In the genomic region with DNA sequence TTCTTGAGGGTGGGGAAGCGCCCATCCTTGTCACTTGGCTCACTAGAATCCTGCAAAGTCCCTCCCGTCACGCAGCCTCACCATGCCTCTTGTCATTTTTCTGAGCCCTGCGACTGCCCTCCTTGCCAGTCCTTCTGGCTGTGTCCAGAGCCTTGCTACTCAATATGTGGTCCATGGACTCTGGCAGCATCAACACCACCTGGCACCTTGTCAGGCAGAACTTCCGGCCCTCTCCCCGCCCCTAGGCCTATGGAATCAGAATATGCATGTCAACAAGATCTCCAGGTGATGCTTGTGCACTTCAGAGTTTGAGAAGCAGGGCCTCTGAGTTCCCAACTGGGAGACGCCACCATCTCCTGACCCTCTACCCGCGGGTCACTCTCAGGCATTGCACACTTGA, we compare ENCODE assay signal across 3 cellular contexts.
TF ChIP-seq lines count a peak whose summit lies in the region.

No MANE protein-coding gene starts in this region.

TF ChIP-seq in A549, 52 proteins besides CTCF, POLR2A, EP300 and RAD21:
- TF ChIP-seq HOXB13 (CRISPR knock-in tag; IDR thresholded peaks at IDR 0.05; ENCODE audit: low read depth) (no peak), HES2 (IDR thresholded peaks at IDR 0.05) (no peak), ZNF302 (CRISPR knock-in tag; IDR thresholded peaks at IDR 0.05) (no peak), RCOR1 (IDR thresholded peaks at IDR 0.05; ENCODE audit: low read depth, low read length) (no peak), MAX (IDR thresholded peaks at IDR 0.05) (no peak), USF2 (IDR thresholded peaks at IDR 0.05) (no peak), TP53 (CRISPR knock-in tag; IDR thresholded peaks at IDR 0.05) (no peak), FOSB (CRISPR knock-in tag; IDR thresholded peaks at IDR 0.05) (no peak), ESRRA (IDR thresholded peaks at IDR 0.05; ENCODE audit: borderline replicate concordance, low read length) (no peak)
- TF ChIP-seq, protein P1, sequence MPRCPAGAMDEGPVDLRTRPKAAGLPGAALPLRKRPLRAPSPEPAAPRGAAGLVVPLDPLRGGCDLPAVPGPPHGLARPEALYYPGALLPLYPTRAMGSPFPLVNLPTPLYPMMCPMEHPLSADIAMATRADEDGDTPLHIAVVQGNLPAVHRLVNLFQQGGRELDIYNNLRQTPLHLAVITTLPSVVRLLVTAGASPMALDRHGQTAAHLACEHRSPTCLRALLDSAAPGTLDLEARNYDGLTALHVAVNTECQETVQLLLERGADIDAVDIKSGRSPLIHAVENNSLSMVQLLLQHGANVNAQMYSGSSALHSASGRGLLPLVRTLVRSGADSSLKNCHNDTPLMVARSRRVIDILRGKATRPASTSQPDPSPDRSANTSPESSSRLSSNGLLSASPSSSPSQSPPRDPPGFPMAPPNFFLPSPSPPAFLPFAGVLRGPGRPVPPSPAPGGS (IDR thresholded peaks at IDR 0.05), result no peak

TF ChIP-seq in WTC11, 78 proteins besides CTCF, POLR2A, EP300 and RAD21:
- TF ChIP-seq NR1H2 (CRISPR knock-in tag; IDR thresholded peaks at IDR 0.05) (no peak), ESRRA (CRISPR knock-in tag; IDR thresholded peaks at IDR 0.05; ENCODE audit: borderline replicate concordance) (no peak), GRHL2 (CRISPR knock-in tag; IDR thresholded peaks at IDR 0.05; ENCODE audit: insufficient replicate concordance, severe bottlenecking) (no peak), CREM (CRISPR knock-in tag; IDR thresholded peaks at IDR 0.05) (no peak), JAZF1 (CRISPR knock-in tag; IDR thresholded peaks at IDR 0.05) (no peak), RORB (CRISPR knock-in tag; IDR thresholded peaks at IDR 0.05) (no peak), PRDM15 (CRISPR knock-in tag; IDR thresholded peaks at IDR 0.05) (no peak), CBFB (CRISPR knock-in tag; IDR thresholded peaks at IDR 0.05; ENCODE audit: low read depth) (no peak), FOXJ3 (CRISPR knock-in tag; IDR thresholded peaks at IDR 0.05; ENCODE audit: borderline replicate concordance) (no peak)
- TF ChIP-seq, protein P2, sequence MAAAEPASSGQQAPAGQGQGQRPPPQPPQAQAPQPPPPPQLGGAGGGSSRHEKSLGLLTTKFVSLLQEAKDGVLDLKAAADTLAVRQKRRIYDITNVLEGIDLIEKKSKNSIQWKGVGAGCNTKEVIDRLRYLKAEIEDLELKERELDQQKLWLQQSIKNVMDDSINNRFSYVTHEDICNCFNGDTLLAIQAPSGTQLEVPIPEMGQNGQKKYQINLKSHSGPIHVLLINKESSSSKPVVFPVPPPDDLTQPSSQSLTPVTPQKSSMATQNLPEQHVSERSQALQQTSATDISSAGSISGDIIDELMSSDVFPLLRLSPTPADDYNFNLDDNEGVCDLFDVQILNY (CRISPR knock-in tag; IDR thresholded peaks at IDR 0.05), result no peak
- TF ChIP-seq, protein P3, sequence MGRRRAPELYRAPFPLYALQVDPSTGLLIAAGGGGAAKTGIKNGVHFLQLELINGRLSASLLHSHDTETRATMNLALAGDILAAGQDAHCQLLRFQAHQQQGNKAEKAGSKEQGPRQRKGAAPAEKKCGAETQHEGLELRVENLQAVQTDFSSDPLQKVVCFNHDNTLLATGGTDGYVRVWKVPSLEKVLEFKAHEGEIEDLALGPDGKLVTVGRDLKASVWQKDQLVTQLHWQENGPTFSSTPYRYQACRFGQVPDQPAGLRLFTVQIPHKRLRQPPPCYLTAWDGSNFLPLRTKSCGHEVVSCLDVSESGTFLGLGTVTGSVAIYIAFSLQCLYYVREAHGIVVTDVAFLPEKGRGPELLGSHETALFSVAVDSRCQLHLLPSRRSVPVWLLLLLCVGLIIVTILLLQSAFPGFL (CRISPR knock-in tag; IDR thresholded peaks at IDR 0.05; ENCODE audit: borderline replicate concordance), result no peak
- TF ChIP-seq, protein P4, sequence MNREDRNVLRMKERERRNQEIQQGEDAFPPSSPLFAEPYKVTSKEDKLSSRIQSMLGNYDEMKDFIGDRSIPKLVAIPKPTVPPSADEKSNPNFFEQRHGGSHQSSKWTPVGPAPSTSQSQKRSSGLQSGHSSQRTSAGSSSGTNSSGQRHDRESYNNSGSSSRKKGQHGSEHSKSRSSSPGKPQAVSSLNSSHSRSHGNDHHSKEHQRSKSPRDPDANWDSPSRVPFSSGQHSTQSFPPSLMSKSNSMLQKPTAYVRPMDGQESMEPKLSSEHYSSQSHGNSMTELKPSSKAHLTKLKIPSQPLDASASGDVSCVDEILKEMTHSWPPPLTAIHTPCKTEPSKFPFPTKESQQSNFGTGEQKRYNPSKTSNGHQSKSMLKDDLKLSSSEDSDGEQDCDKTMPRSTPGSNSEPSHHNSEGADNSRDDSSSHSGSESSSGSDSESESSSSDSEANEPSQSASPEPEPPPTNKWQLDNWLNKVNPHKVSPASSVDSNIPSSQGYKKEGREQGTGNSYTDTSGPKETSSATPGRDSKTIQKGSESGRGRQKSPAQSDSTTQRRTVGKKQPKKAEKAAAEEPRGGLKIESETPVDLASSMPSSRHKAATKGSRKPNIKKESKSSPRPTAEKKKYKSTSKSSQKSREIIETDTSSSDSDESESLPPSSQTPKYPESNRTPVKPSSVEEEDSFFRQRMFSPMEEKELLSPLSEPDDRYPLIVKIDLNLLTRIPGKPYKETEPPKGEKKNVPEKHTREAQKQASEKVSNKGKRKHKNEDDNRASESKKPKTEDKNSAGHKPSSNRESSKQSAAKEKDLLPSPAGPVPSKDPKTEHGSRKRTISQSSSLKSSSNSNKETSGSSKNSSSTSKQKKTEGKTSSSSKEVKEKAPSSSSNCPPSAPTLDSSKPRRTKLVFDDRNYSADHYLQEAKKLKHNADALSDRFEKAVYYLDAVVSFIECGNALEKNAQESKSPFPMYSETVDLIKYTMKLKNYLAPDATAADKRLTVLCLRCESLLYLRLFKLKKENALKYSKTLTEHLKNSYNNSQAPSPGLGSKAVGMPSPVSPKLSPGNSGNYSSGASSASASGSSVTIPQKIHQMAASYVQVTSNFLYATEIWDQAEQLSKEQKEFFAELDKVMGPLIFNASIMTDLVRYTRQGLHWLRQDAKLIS (CRISPR knock-in tag; IDR thresholded peaks at IDR 0.05; ENCODE audit: borderline replicate concordance), result no peak

TF ChIP-seq in HepG2, 621 proteins besides CTCF, POLR2A, EP300 and RAD21:
- no peak for TF ChIP-seq AHR (CRISPR knock-in tag; IDR thresholded peaks at IDR 0.05)
- TF ChIP-seq RELA (CRISPR knock-in tag; IDR thresholded peaks at IDR 0.05), result no peak
- TF ChIP-seq FIP1L1 (IDR thresholded peaks at IDR 0.05; ENCODE audit: borderline replicate concordance, insufficient read depth, low read depth, low read length), result no peak
- TF ChIP-seq, protein P5, sequence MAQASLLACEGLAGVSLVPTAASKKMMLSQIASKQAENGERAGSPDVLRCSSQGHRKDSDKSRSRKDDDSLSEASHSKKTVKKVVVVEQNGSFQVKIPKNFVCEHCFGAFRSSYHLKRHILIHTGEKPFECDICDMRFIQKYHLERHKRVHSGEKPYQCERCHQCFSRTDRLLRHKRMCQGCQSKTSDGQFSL (CRISPR knock-in tag; IDR thresholded peaks at IDR 0.05), result no peak
- no peak for TF ChIP-seq DPF2 (CRISPR knock-in tag; IDR thresholded peaks at IDR 0.05; ENCODE audit: borderline replicate concordance, low read depth)
- TF ChIP-seq ZFAT (CRISPR knock-in tag; conservative IDR thresholded peaks at IDR 0.05), result no peak
- no peak for TF ChIP-seq ZNF768 (CRISPR knock-in tag; IDR thresholded peaks at IDR 0.05)
- no peak for TF ChIP-seq ZNF180 (CRISPR knock-in tag; IDR thresholded peaks at IDR 0.05; ENCODE audit: borderline replicate concordance, low read depth)
- TF ChIP-seq ZBTB21 (CRISPR knock-in tag; IDR thresholded peaks at IDR 0.05), result no peak
- TF ChIP-seq HIVEP1 (CRISPR knock-in tag; IDR thresholded peaks at IDR 0.05), result no peak
- TF ChIP-seq ZNF224 (CRISPR knock-in tag; IDR thresholded peaks at IDR 0.05), result no peak
- no peak for TF ChIP-seq PTBP1 (IDR thresholded peaks at IDR 0.05; ENCODE audit: low read depth, low read length, poor library complexity, severe bottlenecking)
- TF ChIP-seq ZFX (CRISPR knock-in tag; IDR thresholded peaks at IDR 0.05; ENCODE audit: low read depth), result no peak
- no peak for TF ChIP-seq PHF21A (CRISPR knock-in tag; IDR thresholded peaks at IDR 0.05)
- TF ChIP-seq ZNF441 (CRISPR knock-in tag; IDR thresholded peaks at IDR 0.05; ENCODE audit: borderline replicate concordance), result no peak
- no peak for TF ChIP-seq RARA (CRISPR knock-in tag; IDR thresholded peaks at IDR 0.05)
- no peak for TF ChIP-seq PHF20 (CRISPR knock-in tag; IDR thresholded peaks at IDR 0.05)
- TF ChIP-seq ZSCAN5A (CRISPR knock-in tag; IDR thresholded peaks at IDR 0.05; ENCODE audit: borderline replicate concordance), result no peak
- no peak for TF ChIP-seq SKI (IDR thresholded peaks at IDR 0.05; ENCODE audit: partially characterized antibody)
- TF ChIP-seq NFIB (CRISPR knock-in tag; IDR thresholded peaks at IDR 0.05; ENCODE audit: borderline replicate concordance), result no peak
